ENCODE assay signal across 1 cellular context in the genomic region with DNA sequence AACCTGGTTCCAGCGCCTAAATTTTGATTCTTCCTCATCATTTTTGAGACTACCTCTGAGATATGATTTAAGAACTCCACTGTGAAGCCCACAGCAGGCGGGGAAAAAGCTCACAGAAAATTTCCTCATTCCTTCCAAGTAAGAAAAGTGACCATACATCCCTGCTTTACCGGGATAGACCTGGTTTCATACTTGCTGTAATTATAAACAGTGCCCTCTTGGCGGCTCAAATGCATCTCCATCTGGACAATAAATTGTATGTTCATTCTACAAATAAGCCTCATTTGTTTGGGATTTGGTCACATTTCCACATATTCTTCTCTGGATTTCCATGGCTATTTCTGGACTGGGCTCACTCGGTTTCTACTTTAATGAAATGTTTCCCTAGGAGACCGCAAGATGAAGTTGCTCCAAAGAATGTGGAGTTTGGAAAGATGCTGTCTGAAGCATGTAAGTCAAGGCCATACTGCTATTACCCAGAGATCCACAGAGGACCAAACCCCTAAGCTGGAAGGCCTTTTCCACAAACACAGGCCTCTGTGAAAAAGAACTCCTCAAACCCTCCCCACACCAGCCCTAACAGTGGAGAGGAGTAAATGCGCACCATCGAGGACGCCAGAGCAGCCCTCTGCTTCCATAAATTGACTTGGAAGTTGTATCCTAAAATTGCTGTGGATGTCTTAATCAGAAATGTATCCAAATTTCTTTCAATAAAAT.
A peak's percentile ranks its signal among the peaks of the same experiment; 100 is the strongest.
TF ChIP-seq lines count a peak whose summit lies in the region.

No MANE protein-coding gene starts in this region.

TF ChIP-seq in GM12878, 131 proteins besides CTCF, POLR2A, EP300 and RAD21:
- TF ChIP-seq HCFC1 (IDR thresholded peaks at IDR 0.05; ENCODE audit: low read length) = no peak
- no peak for TF ChIP-seq JUNB (IDR thresholded peaks at IDR 0.05)
- TF ChIP-seq, protein P1, sequence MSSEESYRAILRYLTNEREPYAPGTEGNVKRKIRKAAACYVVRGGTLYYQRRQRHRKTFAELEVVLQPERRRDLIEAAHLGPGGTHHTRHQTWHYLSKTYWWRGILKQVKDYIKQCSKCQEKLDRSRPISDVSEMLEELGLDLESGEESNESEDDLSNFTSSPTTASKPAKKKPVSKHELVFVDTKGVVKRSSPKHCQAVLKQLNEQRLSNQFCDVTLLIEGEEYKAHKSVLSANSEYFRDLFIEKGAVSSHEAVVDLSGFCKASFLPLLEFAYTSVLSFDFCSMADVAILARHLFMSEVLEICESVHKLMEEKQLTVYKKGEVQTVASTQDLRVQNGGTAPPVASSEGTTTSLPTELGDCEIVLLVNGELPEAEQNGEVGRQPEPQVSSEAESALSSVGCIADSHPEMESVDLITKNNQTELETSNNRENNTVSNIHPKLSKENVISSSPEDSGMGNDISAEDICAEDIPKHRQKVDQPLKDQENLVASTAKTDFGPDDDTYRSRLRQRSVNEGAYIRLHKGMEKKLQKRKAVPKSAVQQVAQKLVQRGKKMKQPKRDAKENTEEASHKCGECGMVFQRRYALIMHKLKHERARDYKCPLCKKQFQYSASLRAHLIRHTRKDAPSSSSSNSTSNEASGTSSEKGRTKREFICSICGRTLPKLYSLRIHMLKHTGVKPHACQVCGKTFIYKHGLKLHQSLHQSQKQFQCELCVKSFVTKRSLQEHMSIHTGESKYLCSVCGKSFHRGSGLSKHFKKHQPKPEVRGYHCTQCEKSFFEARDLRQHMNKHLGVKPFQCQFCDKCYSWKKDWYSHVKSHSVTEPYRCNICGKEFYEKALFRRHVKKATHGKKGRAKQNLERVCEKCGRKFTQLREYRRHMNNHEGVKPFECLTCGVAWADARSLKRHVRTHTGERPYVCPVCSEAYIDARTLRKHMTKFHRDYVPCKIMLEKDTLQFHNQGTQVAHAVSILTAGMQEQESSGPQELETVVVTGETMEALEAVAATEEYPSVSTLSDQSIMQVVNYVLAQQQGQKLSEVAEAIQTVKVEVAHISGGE (CRISPR knock-in tag; IDR thresholded peaks at IDR 0.05) = no peak
- no peak for TF ChIP-seq CREM (IDR thresholded peaks at IDR 0.05; ENCODE audit: low read depth)
- TF ChIP-seq DPF2 (IDR thresholded peaks at IDR 0.05) = no peak
- TF ChIP-seq POLR2AphosphoS2 (IDR thresholded peaks at IDR 0.05; ENCODE audit: low read depth, low read length) = 0 out of 2 replicates have a peak, but pooled peaks have one; percentile 37
- no peak for TF ChIP-seq HDGF (IDR thresholded peaks at IDR 0.05)
- TF ChIP-seq CBFB (IDR thresholded peaks at IDR 0.05; ENCODE audit: low read depth) = no peak
- no peak for TF ChIP-seq CBX5 (IDR thresholded peaks at IDR 0.05; ENCODE audit: low read depth)
- TF ChIP-seq, protein P2, sequence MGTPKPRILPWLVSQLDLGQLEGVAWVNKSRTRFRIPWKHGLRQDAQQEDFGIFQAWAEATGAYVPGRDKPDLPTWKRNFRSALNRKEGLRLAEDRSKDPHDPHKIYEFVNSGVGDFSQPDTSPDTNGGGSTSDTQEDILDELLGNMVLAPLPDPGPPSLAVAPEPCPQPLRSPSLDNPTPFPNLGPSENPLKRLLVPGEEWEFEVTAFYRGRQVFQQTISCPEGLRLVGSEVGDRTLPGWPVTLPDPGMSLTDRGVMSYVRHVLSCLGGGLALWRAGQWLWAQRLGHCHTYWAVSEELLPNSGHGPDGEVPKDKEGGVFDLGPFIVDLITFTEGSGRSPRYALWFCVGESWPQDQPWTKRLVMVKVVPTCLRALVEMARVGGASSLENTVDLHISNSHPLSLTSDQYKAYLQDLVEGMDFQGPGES (IDR thresholded peaks at IDR 0.05) = no peak
- TF ChIP-seq POLR2AphosphoS5 (IDR thresholded peaks at IDR 0.05; ENCODE audit: low read length) = peak; percentile 70
- no peak for TF ChIP-seq CHD2 (IDR thresholded peaks at IDR 0.05; ENCODE audit: borderline replicate concordance, low read depth, low read length)
- no peak for TF ChIP-seq RFX5 (IDR thresholded peaks at IDR 0.05; ENCODE audit: low read depth, low read length)
- TF ChIP-seq TCF7 (IDR thresholded peaks at IDR 0.05; ENCODE audit: borderline replicate concordance) = no peak
